Comparison of ENCODE assay signal across 35 cellular contexts in genomic region chr2:98070081-98070480, GRCh38. TPM values are rescaled to one million over a fixed set of nuclear protein-coding genes. Genes with fewer than 3 reads are reported as not detected.
"Had no signal": no experiment of that assay in that cellular context is flagged by ENCODE, and none has a peak within 500 bp of the region (broad histone marks: within the 10 kb centered on the region; RNA-seq: fewer than 3 reads in every experiment).

No MANE protein-coding gene starts in this region.

- H3K4me1 ChIP-seq: adrenal gland, body of pancreas, gastrocnemius medialis, thyroid gland, upper lobe of right lung had no signal

- H3K4me3 ChIP-seq: adrenal gland, body of pancreas, cardiac muscle cell, coronary artery, dorsolateral prefrontal cortex, gastrocnemius medialis, smooth muscle cell, thyroid gland, upper lobe of right lung had no signal

- H3K36me3 Mint-ChIP-seq: activated naive CD8-positive, alpha-beta T cell treated with anti-CD3 and anti-CD28 coated beads for 36 hours; natural killer cell; stimulated activated memory B cell treated with anti-CD40 and anti-IgM and Interleukin-4, amounts not matched to agents 10 μg/mL and 1 μg/mL and 100 μg/mL, for 72 hours had no signal

- H3K9me3 Mint-ChIP-seq: activated B cell treated with CpG ODN at 0.5 μM for 24 hours; activated naive CD8-positive, alpha-beta T cell treated with anti-CD3 and anti-CD28 coated beads for 36 hours; natural killer cell; stimulated activated memory B cell treated with anti-CD40 and anti-IgM and Interleukin-4, amounts not matched to agents 10 μg/mL and 1 μg/mL and 100 μg/mL, for 72 hours; T-helper 2 cell treated with Interferon-gamma antibody and Interleukin-4, amounts not matched to agents 5 μg/mL and 100 μg/mL, for 36 hours had no signal

- ATAC-seq: activated CD4-positive, alpha-beta T cell treated with anti-CD3 and anti-CD28 coated beads for 36 hours; activated T-cell treated with anti-CD3 and anti-CD28 coated beads, Interleukin-2, amount 50 U/mL, for 72 hours; body of pancreas; gastrocnemius medialis; natural killer cell; stimulated activated memory B cell treated with anti-CD40 and anti-IgM and Interleukin-4, amounts not matched to agents 10 μg/mL and 1 μg/mL and 100 μg/mL, for 72 hours; stimulated activated naive CD8-positive, alpha-beta T cell treated with anti-CD3 and anti-CD28 coated beads, Interleukin-15, amount 100 ng/mL, for 72 hours; upper lobe of right lung had no signal

- H3K36me3 ChIP-seq: adrenal gland, cardiac muscle cell, gastrocnemius medialis, thyroid gland, upper lobe of right lung had no signal

- H3K9me3 ChIP-seq: adrenal gland, gastrocnemius medialis, thyroid gland, upper lobe of right lung had no signal

- H3K27ac Mint-ChIP-seq: activated B cell treated with CpG ODN at 0.5 μM for 24 hours; activated CD4-positive, alpha-beta T cell treated with anti-CD3 and anti-CD28 coated beads for 36 hours; activated naive CD8-positive, alpha-beta T cell treated with anti-CD3 and anti-CD28 coated beads for 36 hours; activated T-cell treated with anti-CD3 and anti-CD28 coated beads, Interleukin-2, amount 50 U/mL, for 72 hours; natural killer cell; progenitor cell of endocrine pancreas; stimulated activated memory B cell treated with anti-CD40 and anti-IgM and Interleukin-4, amounts not matched to agents 10 μg/mL and 1 μg/mL and 100 μg/mL, for 72 hours; stimulated activated naive CD8-positive, alpha-beta T cell treated with anti-CD3 and anti-CD28 coated beads, Interleukin-15, amount 100 ng/mL, for 72 hours; T-helper 2 cell treated with Interferon-gamma antibody and Interleukin-4, amounts not matched to agents 5 μg/mL and 100 μg/mL, for 36 hours had no signal

- H3K27me3 ChIP-seq: adrenal gland, body of pancreas, cardiac muscle cell, gastrocnemius medialis, thyroid gland, upper lobe of right lung had no signal

- H3K27ac ChIP-seq: adrenal gland, body of pancreas, cardiac muscle cell, dorsolateral prefrontal cortex, gastrocnemius medialis, thyroid gland, upper lobe of right lung had no signal

- DNase-seq: activated B cell treated with CpG ODN at 0.5 μM for 24 hours; activated CD4-positive, alpha-beta T cell treated with anti-CD3 and anti-CD28 coated beads for 36 hours; activated CD4-positive, alpha-beta T cell treated with anti-CD3 and anti-CD28 coated beads, Interleukin-2, amount 50 U/mL, for 4 hours; activated effector memory CD4-positive, alpha-beta T cell treated with Interleukin-2 at 50 U/mL for 16 hours; activated naive CD4-positive, alpha-beta T cell treated with Interleukin-2 at 50 U/mL for 16 hours; activated naive CD8-positive, alpha-beta T cell treated with anti-CD3 and anti-CD28 coated beads for 36 hours; activated T-cell treated with anti-CD3 and anti-CD28 coated beads for 4 hours; activated T-cell treated with anti-CD3 and anti-CD28 coated beads, Interleukin-2, amount 50 U/mL, for 72 hours; adrenal gland; aorta; body of pancreas; dorsolateral prefrontal cortex; effector memory CD4-positive, alpha-beta T cell; gastrocnemius medialis; head of caudate nucleus; hippocampal formation; midbrain; natural killer cell; retina; stimulated activated CD4-positive, alpha-beta T cell treated with anti-CD3 and anti-CD28 coated beads, Interleukin-1b, Interleukin-23, amount 100 ng/mL, for 48 hours; stimulated activated CD4-positive, alpha-beta T cell treated with anti-CD3 and anti-CD28 coated beads, Interleukin-4, amount 100 ng/mL, for 4 hours; stimulated activated CD8-positive, alpha-beta memory T cell treated with anti-CD3 and anti-CD28 coated beads, Interleukin-4, amount 100 ng/mL, for 48 hours; stimulated activated naive CD8-positive, alpha-beta T cell treated with anti-CD3 and anti-CD28 coated beads, Interleukin-15, amount 100 ng/mL, for 72 hours; T-helper 1 cell; thyroid gland; upper lobe of right lung had no signal

- H3K4me2 ChIP-seq: smooth muscle cell had no signal

RNA-seq across cellular contexts. Expression of gene VWA3B, which starts 16.9 kb away (rescaled TPM):
- total RNA-seq: activated B cell treated with CpG ODN at 0.5 μM for 24 hours; activated CD4-positive, alpha-beta T cell treated with anti-CD3 and anti-CD28 coated beads for 36 hours; activated naive CD8-positive, alpha-beta T cell treated with anti-CD3 and anti-CD28 coated beads for 36 hours; epithelial cell of proximal tubule; gastrocnemius medialis; kidney epithelial cell; natural killer cell; osteocyte; smooth muscle cell had no signal
- polyA plus RNA-seq: cardiac muscle cell, smooth muscle cell had no signal
